1 cellular context compared by ENCODE assay signal in genomic region chr11:35629914-35630313, GRCh38.
TF ChIP-seq lines count a peak whose summit lies in the region.

No MANE protein-coding gene starts in this region.

TF ChIP-seq in A549, 52 proteins besides CTCF, POLR2A, EP300 and RAD21 (continued from another document):
- TF ChIP-seq, protein P1, sequence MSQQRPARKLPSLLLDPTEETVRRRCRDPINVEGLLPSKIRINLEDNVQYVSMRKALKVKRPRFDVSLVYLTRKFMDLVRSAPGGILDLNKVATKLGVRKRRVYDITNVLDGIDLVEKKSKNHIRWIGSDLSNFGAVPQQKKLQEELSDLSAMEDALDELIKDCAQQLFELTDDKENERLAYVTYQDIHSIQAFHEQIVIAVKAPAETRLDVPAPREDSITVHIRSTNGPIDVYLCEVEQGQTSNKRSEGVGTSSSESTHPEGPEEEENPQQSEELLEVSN (IDR thresholded peaks at IDR 0.05; ENCODE audit: borderline replicate concordance, low read depth), result no peak
- TF ChIP-seq FOSL2 (IDR thresholded peaks at IDR 0.05), result peak; percentile 93
- TF ChIP-seq FOSL2 (CRISPR knock-in tag; IDR thresholded peaks at IDR 0.05), result peak; percentile 93
- TF ChIP-seq CHD4 (IDR thresholded peaks at IDR 0.05; ENCODE audit: borderline replicate concordance), result no peak
